Comparison of ENCODE assay signal across 20 cellular contexts in the genomic region with DNA sequence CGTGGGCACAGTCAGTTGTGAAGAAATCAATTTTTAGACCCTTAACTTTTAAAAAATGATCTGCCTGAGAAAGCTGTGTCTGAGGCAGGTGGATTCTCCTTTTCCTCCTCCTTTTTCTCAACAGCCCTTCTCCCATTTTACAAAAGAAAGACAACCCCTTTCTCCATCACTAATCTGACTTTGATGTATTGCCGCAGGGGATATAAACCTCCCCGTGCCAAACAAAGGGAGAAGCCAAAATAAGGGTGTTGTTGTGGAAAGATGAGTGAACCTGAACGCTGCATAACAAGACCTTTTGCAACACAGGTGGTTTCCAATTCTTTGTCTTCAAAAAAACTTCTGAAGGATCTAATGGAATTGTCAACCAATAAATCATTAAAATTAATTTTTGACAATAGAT. TPM values are rescaled to one million over a fixed set of nuclear protein-coding genes. Genes with fewer than 3 reads are reported as not detected.
DNase-seq lines count a peak whose midpoint lies in the region; ATAC-seq, FAIRE-seq and TF ChIP-seq lines count a peak whose summit lies in the region.
"Had no signal": no experiment of that assay in that cellular context is flagged by ENCODE, and none has a peak within 500 bp of the region (broad histone marks: within the 10 kb centered on the region; RNA-seq: fewer than 3 reads in every experiment).

No MANE protein-coding gene starts in this region.

- H3K27ac ChIP-seq in H9 (ENCODE audit: insufficient read length, low read depth, low read length): no peak overlapping the region
- peak overlapping the region; percentile 35; the same call in 1 of the 2 replicates for H3K27ac ChIP-seq in HUES64 (ENCODE audit: low read depth, low read length)
- no peak overlapping the region for H3K27ac ChIP-seq in astrocyte (ENCODE audit: low read depth, low read length)
- H3K27ac ChIP-seq in CD4-positive, alpha-beta memory T cell (ENCODE audit: low read depth, low read length): no peak overlapping the region
- no peak overlapping the region for H3K27ac ChIP-seq in HepG2 (ENCODE audit: extremely low read length, insufficient read depth, low read length)
- H3K27ac ChIP-seq: BLaER1 treated with 17β-estradiol and CSF1 and Interleukin-3, amounts not matched to agents 10 nM and 100 nM; KMS-11 had no signal

- H3K9me3 Mint-ChIP-seq in H9 (peaks cover 59 to 74% of the 10 kb centered on the region in 2 experiments), astrocyte (ENCODE audit: unreplicated experiment) (peaks cover 2% of the 10 kb centered on the region)
- no peaks in the 10 kb centered on the region for H3K9me3 Mint-ChIP-seq in CD4-positive, alpha-beta memory T cell
- H3K9me3 Mint-ChIP-seq: CD8-positive, alpha-beta memory T cell; HFFc6 had no signal

- no peak overlapping the region for H3K4me3 ChIP-seq in HUES64 (ENCODE audit: low read length)
- no peak overlapping the region for H3K4me3 ChIP-seq in astrocyte (ENCODE audit: insufficient read depth, low read depth, low read length)
- H3K4me3 ChIP-seq in CD4-positive, alpha-beta memory T cell (ENCODE audit: low read length in 2 of 2): no peak overlapping the region
- H3K4me3 ChIP-seq in HepG2 (replicated peaks in 1 of 3; ENCODE audit: insufficient read depth in 1 of 3, low read depth in 2 of 3, low read length in 3 of 3): no peak overlapping the region
- H3K4me3 ChIP-seq: BLaER1 treated with 17β-estradiol and CSF1 and Interleukin-3, amounts not matched to agents 10 nM and 100 nM had no signal

- TF ChIP-seq EP300 in HepG2 (IDR thresholded peaks at IDR 0.05; ENCODE audit: low read depth in 2 of 2, low read length in 2 of 2) (no peak), HepG2 (CRISPR knock-in tag; IDR thresholded peaks at IDR 0.05; ENCODE audit: borderline replicate concordance) (no peak)

- H3K9ac ChIP-seq in H9 (ENCODE audit: extremely low read depth, insufficient read length, low read length) (no peak overlapping the region), HUES64 (ENCODE audit: low read depth, low read length) (no peak overlapping the region), astrocyte (ENCODE audit: low read length) (no peak overlapping the region), HepG2 (ENCODE audit: insufficient read depth, low read depth, low read length) (no peak overlapping the region)
- H3K9ac ChIP-seq: BLaER1 treated with 17β-estradiol and CSF1 and Interleukin-3, amounts not matched to agents 10 nM and 100 nM; KMS-11 had no signal

- H3K36me3 ChIP-seq in HUES64 (ENCODE audit: insufficient read depth, low read length) (no peaks in the 10 kb centered on the region), astrocyte (ENCODE audit: insufficient read depth, low read length) (no peaks in the 10 kb centered on the region), HepG2 (replicated peaks in 1 of 2; ENCODE audit: control insufficient read depth in 1 of 2, insufficient read depth in 2 of 2, low read length in 2 of 2) (no peaks in the 10 kb centered on the region)
- H3K36me3 ChIP-seq in CD4-positive, alpha-beta memory T cell (ENCODE audit: insufficient read depth, low read length): no peaks in the 10 kb centered on the region
- H3K36me3 ChIP-seq: BLaER1 treated with 17β-estradiol and CSF1 and Interleukin-3, amounts not matched to agents 10 nM and 100 nM had no signal

- peaks cover 0 to 4% (median 2%) of the 10 kb centered on the region in 3 experiments; a peak in 3 of 7 replicates for H3K36me3 Mint-ChIP-seq in H9 (ENCODE audit: insufficient read depth in 1 of 3, low read depth in 3 of 3)
- no peaks in the 10 kb centered on the region for H3K36me3 Mint-ChIP-seq in astrocyte (ENCODE audit: low read depth, unreplicated experiment)
- H3K36me3 Mint-ChIP-seq in CD4-positive, alpha-beta memory T cell: no peaks in the 10 kb centered on the region
- H3K36me3 Mint-ChIP-seq: CD8-positive, alpha-beta memory T cell had no signal

- peak; percentile 66 for DNase-seq in ELF-1 (ENCODE audit: low read depth, low spot score)
- DNase-seq in H9: no peak
- no peak for DNase-seq in astrocyte (ENCODE audit: low read depth)
- DNase-seq in activated effector memory CD4-positive, alpha-beta T cell treated with Interleukin-2 at 50 U/mL for 16 hours: no peak
- no peak for DNase-seq in CD4-positive, alpha-beta memory T cell
- DNase-seq in HepG2 (ENCODE audit: low spot score): no peak
- DNase-seq: CD8-positive, alpha-beta memory T cell; COR-L47; GDM1; GOT3; HCEC 1CT; HFFc6 had no signal

- H3K9me3 ChIP-seq in H9 (ENCODE audit: control insufficient read depth, low read depth, low read length) (peaks cover 24% of the 10 kb centered on the region), HUES64 (ENCODE audit: insufficient read depth, low read depth, low read length) (no peaks in the 10 kb centered on the region), astrocyte (ENCODE audit: insufficient read depth, low read depth, low read length) (no peaks in the 10 kb centered on the region), HepG2 (ENCODE audit: low read length) (no peaks in the 10 kb centered on the region)
- no peaks in the 10 kb centered on the region for H3K9me3 ChIP-seq in CD4-positive, alpha-beta memory T cell (ENCODE audit: control insufficient read depth in 1 of 2, low read length in 2 of 2)

- POLR2A ChIA-PET in CD4-positive, alpha-beta memory T cell (lab: Charles Lee; ENCODE audit: partially characterized antibody): no interaction called here
- POLR2A ChIA-PET in HepG2 (lab: Yijun Ruan, JAX): no interaction called here

- ATAC-seq in HepG2 (no peak), HG03039 (IDR thresholded peaks at IDR 0.05; ENCODE audit: unreplicated experiment) (no peak)

- no peak overlapping the region for H2AK5ac ChIP-seq in H9 (ENCODE audit: insufficient read length, low read length)

- no peak overlapping the region for H4K91ac ChIP-seq in H9 (ENCODE audit: insufficient read length, low read depth, low read length)

- H3K14ac ChIP-seq in H9 (ENCODE audit: insufficient read depth, low read length): no peak overlapping the region

- H4K20me1 ChIP-seq in H9 (ENCODE audit: control insufficient read depth, insufficient read depth, insufficient read length): no peaks in the 10 kb centered on the region
- H4K20me1 ChIP-seq in astrocyte (ENCODE audit: insufficient read depth, low read length): no peaks in the 10 kb centered on the region
- H4K20me1 ChIP-seq in HepG2 (ENCODE audit: insufficient read depth, low read length): no peaks in the 10 kb centered on the region
- H4K20me1 ChIP-seq: BLaER1 treated with 17β-estradiol and CSF1 and Interleukin-3, amounts not matched to agents 10 nM and 100 nM had no signal

- no peak overlapping the region for H3K56ac ChIP-seq in H9 (ENCODE audit: insufficient read length, low read depth, low read length)

- H3K23ac ChIP-seq in H9 (ENCODE audit: insufficient read length, low read depth, low read length): no peak overlapping the region

- H3K27ac Mint-ChIP-seq in H9: peak overlapping the region in 2 of 3 experiments; percentile 57 to 70; a peak in 1 of 7 replicates
- no peak overlapping the region for H3K27ac Mint-ChIP-seq in astrocyte (ENCODE audit: unreplicated experiment)
- no peak overlapping the region for H3K27ac Mint-ChIP-seq in CD4-positive, alpha-beta memory T cell
- H3K27ac Mint-ChIP-seq: B cell; CD8-positive, alpha-beta memory T cell; HFFc6 had no signal

- no peak for TF ChIP-seq RAD21 in HepG2 (CRISPR knock-in tag; IDR thresholded peaks at IDR 0.05)

- no peak overlapping the region for H2BK12ac ChIP-seq in H9 (ENCODE audit: insufficient read length, low read depth, low read length)

- H3K4me1 ChIP-seq in H9 (ENCODE audit: insufficient read depth, low read length) (no peaks in the 10 kb centered on the region), HUES64 (ENCODE audit: insufficient read depth, low read length) (no peaks in the 10 kb centered on the region), astrocyte (ENCODE audit: insufficient read depth, low read length) (no peaks in the 10 kb centered on the region), HepG2 (ENCODE audit: insufficient read depth, low read length) (no peaks in the 10 kb centered on the region)
- peaks cover under 1% of the 10 kb centered on the region for H3K4me1 ChIP-seq in CD4-positive, alpha-beta memory T cell (ENCODE audit: insufficient read depth, low read length)

- H3K4me2 ChIP-seq in H9 (ENCODE audit: insufficient read depth, insufficient read length, low read length) (no peak overlapping the region), astrocyte (ENCODE audit: low read length) (no peak overlapping the region), HepG2 (ENCODE audit: low read depth, low read length) (no peak overlapping the region)
- H3K4me2 ChIP-seq: BLaER1 treated with 17β-estradiol and CSF1 and Interleukin-3, amounts not matched to agents 10 nM and 100 nM; KMS-11 had no signal

- no peak for TF ChIP-seq CTCF in H9 (conservative IDR thresholded peaks at IDR 0.05)
- TF ChIP-seq CTCF in astrocyte (IDR thresholded peaks at IDR 0.05; ENCODE audit: insufficient read depth, low read depth, low read length): no peak
- TF ChIP-seq CTCF in HepG2 (CRISPR knock-in tag; IDR thresholded peaks at IDR 0.05): no peak

- H3K4me3 Mint-ChIP-seq in H9 (no peak overlapping the region), astrocyte (ENCODE audit: unreplicated experiment) (no peak overlapping the region)
- H3K4me3 Mint-ChIP-seq in CD4-positive, alpha-beta memory T cell: no peak overlapping the region
- H3K4me3 Mint-ChIP-seq: B cell; CD8-positive, alpha-beta memory T cell; HFFc6 had no signal

- H2BK20ac ChIP-seq in H9 (ENCODE audit: low read depth, low read length, poor library complexity, severe bottlenecking): no peak overlapping the region

- peaks cover 7 to 8% of the 10 kb centered on the region in 2 experiments; a peak in 3 of 4 replicates for H3K4me1 Mint-ChIP-seq in H9
- no peaks in the 10 kb centered on the region for H3K4me1 Mint-ChIP-seq in astrocyte (ENCODE audit: low read depth, unreplicated experiment)
- peaks cover 7 to 15% (median 11%) of the 10 kb centered on the region in 4 donors for H3K4me1 Mint-ChIP-seq in CD4-positive, alpha-beta memory T cell

- H4K5ac ChIP-seq in H9 (ENCODE audit: insufficient read length, low read depth, low read length): no peak overlapping the region

- H3T11ph ChIP-seq in H9 (ENCODE audit: low read length): no peak overlapping the region

- peaks cover 9% of the 10 kb centered on the region for H3K27me3 Mint-ChIP-seq in H9 (ENCODE audit: low read depth)
- H3K27me3 Mint-ChIP-seq in astrocyte (ENCODE audit: low read depth, unreplicated experiment): no peaks in the 10 kb centered on the region
- no peaks in the 10 kb centered on the region for H3K27me3 Mint-ChIP-seq in CD4-positive, alpha-beta memory T cell
- H3K27me3 Mint-ChIP-seq: B cell had no signal

- no peak overlapping the region for H2BK120ac ChIP-seq in H9 (ENCODE audit: low read depth, low read length, poor library complexity, severe bottlenecking)

- BruUV-seq in HepG2 (replicated peaks; lab: Mats Ljungman, UMichigan): no TSS peak

- no peak overlapping the region for H3K18ac ChIP-seq in H9 (ENCODE audit: insufficient read length, low read depth, low read length)

- no peaks in the 10 kb centered on the region for H3K79me1 ChIP-seq in H9 (ENCODE audit: insufficient read depth, low read depth, low read length, poor library complexity, severe bottlenecking)

- FAIRE-seq in astrocyte (lab: Jason Lieb, UNC): peak; percentile 97
- FAIRE-seq in HepG2 (lab: Jason Lieb, UNC): no peak
- FAIRE-seq: GM12892, GM18507, HTR-8/SVneo had no signal

- CTCF ChIA-PET in CD4-positive, alpha-beta memory T cell (lab: Charles Lee; ENCODE audit: partially characterized antibody): no interaction called here
- CTCF ChIA-PET in HepG2 (lab: Yijun Ruan, JAX; ENCODE audit: low intra/inter-chr PET ratio, low total read pairs): no interaction called here

- intact Hi-C loops in CD4-positive, alpha-beta memory T cell (cut with micrococcal nuclease): no loop called here
- intact Hi-C loops in HepG2 (cut with micrococcal nuclease; ENCODE audit: unreplicated experiment): no loop called here

- TF ChIP-seq POLR2A in HepG2 (IDR thresholded peaks at IDR 0.05; ENCODE audit: insufficient read depth in 1 of 2, low read depth in 2 of 2, low read length in 2 of 2): no peak

- H3K4ac ChIP-seq in H9 (ENCODE audit: low read depth, low read length): no peak overlapping the region

- no peak overlapping the region for H4K8ac ChIP-seq in H9 (replicated peaks; ENCODE audit: insufficient read length, low read depth, low read length)

- H3K79me2 ChIP-seq in H9 (ENCODE audit: insufficient read depth, low read length) (no peaks in the 10 kb centered on the region), astrocyte (ENCODE audit: insufficient read depth, low read length) (no peaks in the 10 kb centered on the region), HepG2 (ENCODE audit: insufficient read depth, low read length) (no peaks in the 10 kb centered on the region)

- no CpG with 5 or more reads among the region's 4 CpGs for WGBS in H9 (ENCODE audit: extremely low coverage, insufficient read length, low lambda C conversion rate)
- WGBS in HUES64: 6% methylated on average over 2 of the region's 4 CpGs
- 4% methylated on average over 4 of the region's 4 CpGs for WGBS in HepG2 (ENCODE audit: low lambda C conversion rate)

- H2AFZ ChIP-seq in H9 (ENCODE audit: low read length): no peak overlapping the region
- H2AFZ ChIP-seq in astrocyte (ENCODE audit: low read depth, low read length): no peak overlapping the region
- H2AFZ ChIP-seq in HepG2 (ENCODE audit: low read length): no peak overlapping the region

- no peak overlapping the region for H2BK15ac ChIP-seq in H9 (ENCODE audit: low read depth, low read length)

- no peaks in the 10 kb centered on the region for H3K23me2 ChIP-seq in H9 (ENCODE audit: insufficient read length, low read depth, low read length, poor library complexity, severe bottlenecking)

- no peaks in the 10 kb centered on the region for H3K27me3 ChIP-seq in H9 (ENCODE audit: insufficient read depth, low read length)
- no peaks in the 10 kb centered on the region for H3K27me3 ChIP-seq in HUES64 (ENCODE audit: insufficient read depth, low read length)
- no peaks in the 10 kb centered on the region for H3K27me3 ChIP-seq in astrocyte (ENCODE audit: insufficient read depth, low read length)
- H3K27me3 ChIP-seq in CD4-positive, alpha-beta memory T cell (ENCODE audit: insufficient read depth, low read length): no peaks in the 10 kb centered on the region
- H3K27me3 ChIP-seq in HepG2 (ENCODE audit: control insufficient read depth in 1 of 2, insufficient read depth in 2 of 2, low read length in 2 of 2): no peaks in the 10 kb centered on the region

- no peak overlapping the region for H2BK5ac ChIP-seq in H9 (ENCODE audit: insufficient read length, low read length)

- in situ Hi-C loops in HepG2 (cut with HindIII; ENCODE audit: extremely low pct_ligation_motif_present, low pct_unique_long_range_greater_than_20kb): no loop called here

RNA-seq across cellular contexts. Expression of gene FHL1, which starts 8.4 kb away (rescaled TPM):
- total RNA-seq in H9 (2021): 20.0 and 22.0 TPM in 2 replicates
- polyA plus RNA-seq in HUES64 (2013, experiment 1 of 2): 24.1 TPM
- 30.2 TPM for polyA plus RNA-seq in HUES64 (2013, experiment 2 of 2)
- 100 and 115 TPM in 2 replicates for total RNA-seq in astrocyte
- total RNA-seq in CD4-positive, alpha-beta memory T cell: 10 to 100 TPM; 32.3 to 32.8 TPM
- 10 to 100 TPM; 55.5 to 58.3 TPM for polyA plus RNA-seq in CD4-positive, alpha-beta memory T cell
- not detected in 2 replicates for total RNA-seq in HepG2 (2016; rRNA removed; fragmentation: Illumina TruSeq; extraction: Trizol)
- not detected in 2 replicates for total RNA-seq in HepG2 (2016; cell fraction: cytosol; rRNA removed; fragmentation: Illumina TruSeq; extraction: Trizol; ENCODE audit: low read depth)
- not detected in 2 replicates for total RNA-seq in HepG2 (2016; cell fraction: insoluble cytoplasmic fraction; rRNA removed; fragmentation: Illumina TruSeq; extraction: Trizol)
- total RNA-seq in HepG2 (2016; cell fraction: membrane; rRNA removed; fragmentation: Illumina TruSeq; extraction: Trizol): not detected in 2 replicates
- not detected in 2 replicates for total RNA-seq in HepG2 (2016; cell fraction: nucleus; rRNA removed; fragmentation: Illumina TruSeq; extraction: Trizol)
- 0.24 and 0.33 TPM in 2 replicates for polyA plus RNA-seq in HepG2 (2011; rRNA removed)
- polyA plus RNA-seq in HepG2 (2011; cell fraction: cytosol; rRNA removed): 0.15 and 0.18 TPM in 2 replicates
- polyA plus RNA-seq in HepG2 (2011; cell fraction: nucleus; rRNA removed): 0.14 and 0.18 TPM in 2 replicates
- 0.28 TPM in 1 of 2 replicates, not detected in the other for polyA plus RNA-seq in HepG2 (2012)
- polyA plus RNA-seq in HepG2 (2016; cell fraction: cytosol; fragmentation: Illumina TruSeq; extraction: Trizol; ENCODE audit: low read depth): not detected in 2 replicates
- polyA plus RNA-seq in HepG2 (2016; cell fraction: insoluble cytoplasmic fraction; fragmentation: Illumina TruSeq; extraction: Trizol; ENCODE audit: low read depth): 0.11 TPM in 1 of 2 replicates, not detected in the other
- 0.07 TPM in 1 of 2 replicates, not detected in the other for polyA plus RNA-seq in HepG2 (2016; cell fraction: membrane; fragmentation: Illumina TruSeq; extraction: Trizol; ENCODE audit: low read depth)
- polyA plus RNA-seq in HepG2 (2016; cell fraction: nucleus; fragmentation: Illumina TruSeq; extraction: Trizol; ENCODE audit: insufficient read depth, low read depth): not detected in 2 replicates
- 1.0 and 84.7 TPM in 2 replicates for polyA minus RNA-seq in HepG2 (2011; rRNA and poly(A)+ RNA removed; ENCODE audit: low replicate concordance)
- polyA minus RNA-seq in HepG2 (2011; cell fraction: cytosol; rRNA and poly(A)+ RNA removed): 0.40 TPM in 1 of 2 replicates, not detected in the other
- polyA minus RNA-seq in HepG2 (2011; cell fraction: nucleus; rRNA and poly(A)+ RNA removed): 0.62 and 0.90 TPM in 2 replicates

Comparison
In these comparisons a context has a peak if more than half of its experiments do, and no peak if none do; other contexts are left out.
1. H3K27ac Mint-ChIP-seq: peak in H9 (2 of 3); none in astrocyte (single experiment) and CD4-positive, alpha-beta memory T cell (0 of 7).
2. RNA of gene FHL1, which starts 8.4 kb away (total RNA-seq): 100 to 115 TPM in astrocyte, 32.3 to 32.8 TPM in CD4-positive, alpha-beta memory T cell and 20.0 to 22.0 TPM in H9; not detected in HepG2; every median in the first group is over 10 times any median in the second.